8 cellular contexts compared by ENCODE assay signal in the genomic region with DNA sequence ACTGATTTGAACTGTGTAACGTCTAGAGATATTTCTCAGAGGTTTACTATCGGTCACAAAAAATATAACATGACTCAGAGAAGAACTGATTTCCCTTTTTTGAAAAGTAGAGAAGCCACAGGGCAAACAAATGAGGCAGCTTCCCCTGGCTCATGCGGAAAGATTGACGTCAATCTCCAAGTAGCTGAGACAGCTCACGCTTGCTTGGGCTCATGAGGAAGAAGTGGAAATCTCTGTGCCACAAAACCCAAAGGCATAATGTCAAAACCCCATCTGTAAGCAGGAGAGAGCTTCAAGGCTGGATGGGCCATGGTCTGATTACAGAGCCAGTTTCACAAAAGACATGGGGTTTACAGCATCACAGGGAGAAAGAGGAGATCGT.
DNase-seq lines count a peak whose midpoint lies in the region; ATAC-seq lines count a peak whose summit lies in the region.

No MANE protein-coding gene starts in this region.

- intact Hi-C loops in CD4-positive, alpha-beta memory T cell (cut with micrococcal nuclease): loop anchor here (1.0 to 5.0 kb wide), 2 partner anchors 17 to 118 kb away; no protein-coding TSS in a partner anchor

- peak overlapping the region; percentile 56 for H3K27ac ChIP-seq in CD4-positive, alpha-beta memory T cell (ENCODE audit: low read depth, low read length)

- in situ Hi-C loops in ACHN (cut with HindIII; ENCODE audit: low pct_ligation_motif_present, low pct_unique_long_range_greater_than_20kb, low sequenced_read_pairs): no loop called here

- H3K36me3 ChIP-seq in CD4-positive, alpha-beta memory T cell (ENCODE audit: insufficient read depth, low read length): no peaks in the 10 kb centered on the region

- peak overlapping the region in 7 of 8 donors; percentile 56 to 91 (median 76) for H3K4me3 Mint-ChIP-seq in CD4-positive, alpha-beta memory T cell
- peak overlapping the region; percentile 57 for H3K4me3 Mint-ChIP-seq in stimulated activated naive CD8-positive, alpha-beta T cell treated with anti-CD3 and anti-CD28 coated beads, Interleukin-15, Interleukin-2, amounts not matched to agents 100 ng/mL and 50 ng/mL, for 24 hours

- CTCF ChIA-PET in CD4-positive, alpha-beta memory T cell (lab: Charles Lee; ENCODE audit: partially characterized antibody): interaction anchor here (0.6 to 3.5 kb wide), 12 partner anchors 9 to 192 kb away, joined by 3 to 22 read pairs (median 3); no protein-coding TSS in a partner anchor

- H3K27ac Mint-ChIP-seq in CD4-positive, alpha-beta memory T cell: peak overlapping the region; percentile 86 to 99 (median 98)
- H3K27ac Mint-ChIP-seq in stimulated activated naive CD8-positive, alpha-beta T cell treated with anti-CD3 and anti-CD28 coated beads, Interleukin-15, Interleukin-2, amounts not matched to agents 100 ng/mL and 50 ng/mL, for 24 hours: peak overlapping the region; percentile 96

- H3K4me3 ChIP-seq in CD4-positive, alpha-beta memory T cell (ENCODE audit: low read length in 2 of 2): no peak overlapping the region

- peaks cover 0 to 2% (median 0%) of the 10 kb centered on the region in 8 donors for H3K9me3 Mint-ChIP-seq in CD4-positive, alpha-beta memory T cell
- peaks cover 10% of the 10 kb centered on the region for H3K9me3 Mint-ChIP-seq in stimulated activated naive CD8-positive, alpha-beta T cell treated with anti-CD3 and anti-CD28 coated beads, Interleukin-15, Interleukin-2, amounts not matched to agents 100 ng/mL and 50 ng/mL, for 24 hours

- no peaks in the 10 kb centered on the region for H3K27me3 ChIP-seq in CD4-positive, alpha-beta memory T cell (ENCODE audit: insufficient read depth, low read length)

- H3K9me3 ChIP-seq in CD4-positive, alpha-beta memory T cell (ENCODE audit: control insufficient read depth in 1 of 2, low read length in 2 of 2): no peaks in the 10 kb centered on the region

- peak; percentile 74 for ATAC-seq in GM21515 (IDR thresholded peaks at IDR 0.05; ENCODE audit: unreplicated experiment)

- no peaks in the 10 kb centered on the region for H3K36me3 Mint-ChIP-seq in CD4-positive, alpha-beta memory T cell
- H3K36me3 Mint-ChIP-seq in stimulated activated naive CD8-positive, alpha-beta T cell treated with anti-CD3 and anti-CD28 coated beads, Interleukin-15, Interleukin-2, amounts not matched to agents 100 ng/mL and 50 ng/mL, for 24 hours (ENCODE audit: low read depth): peaks cover 10% of the 10 kb centered on the region

- peaks cover 32% of the 10 kb centered on the region for H3K4me1 ChIP-seq in CD4-positive, alpha-beta memory T cell (ENCODE audit: insufficient read depth, low read length)

- DNase-seq in CD4-positive, alpha-beta memory T cell: peak; percentile 77 to 92 (median 83)
- peak; percentile 69 for DNase-seq in LHCN-M2 (ENCODE audit: low read depth)
- DNase-seq in activated T-helper 1 cell treated with Interleukin-2 at 50 U/mL for 16 hours (ENCODE audit: low read depth): peak; percentile 44
- DNase-seq in left kidney (ENCODE audit: low read depth, low spot score): peak; percentile 28
- DNase-seq in COLO668 (lab: John Stamatoyannopoulos, UW; ENCODE audit: unreplicated experiment): no peak
- DNase-seq in ACHN: no peak

- POLR2A ChIA-PET in CD4-positive, alpha-beta memory T cell (lab: Charles Lee; ENCODE audit: partially characterized antibody): interaction anchor here (0.7 to 5.1 kb wide), 21 partner anchors 14 to 276 kb away, joined by 3 to 88 read pairs (median 4); partner anchors contain the start of gene ARL4C

- peaks cover 36 to 53% (median 43%) of the 10 kb centered on the region in 4 donors for H3K4me1 Mint-ChIP-seq in CD4-positive, alpha-beta memory T cell
- H3K4me1 Mint-ChIP-seq in stimulated activated naive CD8-positive, alpha-beta T cell treated with anti-CD3 and anti-CD28 coated beads, Interleukin-15, Interleukin-2, amounts not matched to agents 100 ng/mL and 50 ng/mL, for 24 hours (ENCODE audit: low read depth): peaks cover 57% of the 10 kb centered on the region

- H3K27me3 Mint-ChIP-seq in CD4-positive, alpha-beta memory T cell: no peaks in the 10 kb centered on the region
- H3K27me3 Mint-ChIP-seq in stimulated activated naive CD8-positive, alpha-beta T cell treated with anti-CD3 and anti-CD28 coated beads, Interleukin-15, Interleukin-2, amounts not matched to agents 100 ng/mL and 50 ng/mL, for 24 hours: no peaks in the 10 kb centered on the region

Comparison
In these comparisons a context has a peak if more than half of its experiments do, and no peak if none do; other contexts are left out.
1. DNase-seq: peak in CD4-positive, alpha-beta memory T cell (5 of 5), LHCN-M2 (single experiment), activated T-helper 1 cell treated with Interleukin-2 at 50 U/mL for 16 hours (single experiment) and left kidney (single experiment); none in COLO668 (single experiment) and ACHN (single experiment).